8 cellular contexts compared by ENCODE assay signal in the genomic region with DNA sequence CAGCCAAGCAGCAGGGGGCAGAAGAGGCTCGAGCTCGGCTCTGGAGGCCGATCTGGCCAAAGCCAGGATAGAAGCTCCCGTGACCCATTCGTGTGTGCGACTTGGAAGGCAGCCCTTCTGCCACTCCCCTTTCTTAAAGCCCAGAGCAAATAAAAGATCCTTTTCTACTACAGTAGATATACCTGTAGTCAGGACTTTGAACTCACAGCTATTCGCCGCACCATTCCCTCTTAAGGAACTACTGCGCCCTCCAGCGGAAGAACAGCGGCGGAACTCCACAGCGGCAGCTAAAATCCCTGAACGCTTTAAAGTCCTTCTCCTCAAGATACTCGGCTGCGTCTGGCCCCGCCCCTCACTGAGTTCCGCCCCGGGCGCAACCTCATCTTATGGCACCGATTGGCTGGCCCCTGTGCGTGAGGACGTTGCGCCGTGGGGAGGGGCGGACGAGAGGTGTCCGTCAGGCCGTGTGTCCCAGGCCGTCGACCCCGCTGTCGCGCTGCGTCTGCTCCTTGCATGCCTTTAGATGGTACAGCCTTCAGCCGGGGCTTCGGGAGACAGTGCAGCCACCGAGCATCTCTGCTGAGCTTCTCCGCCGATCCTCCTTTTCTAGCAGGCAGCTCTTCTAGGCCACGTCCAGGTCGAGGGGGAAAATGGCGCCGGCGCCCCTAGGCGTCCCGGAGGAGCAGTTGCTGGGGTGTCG. TPM values are rescaled to one million over a fixed set of nuclear protein-coding genes. Genes with fewer than 3 reads are reported as not detected.
A peak's percentile ranks its signal among the peaks of the same experiment; 100 is the strongest.
DNase-seq lines count a peak whose midpoint lies in the region; ATAC-seq, FAIRE-seq and TF ChIP-seq lines count a peak whose summit lies in the region.

A gene with protein sequence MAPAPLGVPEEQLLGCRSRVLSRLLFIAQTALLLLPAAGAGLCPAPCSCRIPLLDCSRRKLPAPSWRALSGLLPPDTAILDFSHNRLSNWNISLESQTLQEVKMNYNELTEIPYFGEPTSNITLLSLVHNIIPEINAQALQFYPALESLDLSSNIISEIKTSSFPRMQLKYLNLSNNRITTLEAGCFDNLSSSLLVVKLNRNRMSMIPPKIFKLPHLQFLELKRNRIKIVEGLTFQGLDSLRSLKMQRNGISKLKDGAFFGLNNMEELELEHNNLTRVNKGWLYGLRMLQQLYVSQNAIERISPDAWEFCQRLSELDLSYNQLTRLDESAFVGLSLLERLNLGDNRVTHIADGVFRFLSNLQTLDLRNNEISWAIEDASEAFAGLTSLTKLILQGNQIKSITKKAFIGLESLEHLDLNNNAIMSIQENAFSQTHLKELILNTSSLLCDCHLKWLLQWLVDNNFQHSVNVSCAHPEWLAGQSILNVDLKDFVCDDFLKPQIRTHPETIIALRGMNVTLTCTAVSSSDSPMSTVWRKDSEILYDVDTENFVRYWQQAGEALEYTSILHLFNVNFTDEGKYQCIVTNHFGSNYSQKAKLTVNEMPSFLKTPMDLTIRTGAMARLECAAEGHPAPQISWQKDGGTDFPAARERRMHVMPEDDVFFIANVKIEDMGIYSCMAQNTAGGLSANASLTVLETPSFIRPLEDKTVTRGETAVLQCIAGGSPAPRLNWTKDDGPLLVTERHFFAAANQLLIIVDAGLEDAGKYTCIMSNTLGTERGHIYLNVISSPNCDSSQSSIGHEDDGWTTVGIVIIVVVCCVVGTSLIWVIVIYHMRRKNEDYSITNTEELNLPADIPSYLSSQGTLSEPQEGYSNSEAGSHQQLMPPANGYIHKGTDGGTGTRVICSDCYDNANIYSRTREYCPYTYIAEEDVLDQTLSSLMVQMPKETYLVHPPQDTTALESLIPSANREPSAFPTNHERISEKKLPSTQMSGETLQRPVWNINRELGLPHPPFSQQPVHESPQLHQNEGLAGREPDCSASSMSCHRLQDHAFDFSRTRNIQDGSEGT (plus strand): TSS at position 442 of the 700 bp plus-strand sequence. CDS start 209 bp downstream, at position 651.

- H3K4me3 Mint-ChIP-seq in type B pancreatic cell, result peak within 1 kb of the TSS; percentile 99

- peak within 1 kb of the TSS; percentile 2 to 79 (median 50) for H3K4me3 ChIP-seq in adrenal gland
- peak within 1 kb of the TSS; percentile 66 to 89 (median 78) for H3K4me3 ChIP-seq in heart left ventricle

- no peaks in the 10 kb centered on the region for H3K9me3 Mint-ChIP-seq in type B pancreatic cell

- peak; percentile 83 for DNase-seq in GM12891 (ENCODE audit: insufficient read length, low spot score)
- peak; percentile 97 for DNase-seq in NCI-H1436 (lab: John Stamatoyannopoulos, UW)
- peak; percentile 96 for DNase-seq in T follicular helper cell (ENCODE audit: low read depth)
- DNase-seq in adrenal gland, result peak; percentile 98 to 100 (median 99)
- DNase-seq in heart left ventricle, result peak; percentile 98 to 99 (median 98)
- DNase-seq in pons (ENCODE audit: low spot score), result peak; percentile 98
- peak; percentile 98 for DNase-seq in type B pancreatic cell (ENCODE audit: extremely low spot score, unreplicated experiment)

- no peaks in the 10 kb centered on the region for H3K27me3 ChIP-seq in adrenal gland
- no peaks in the 10 kb centered on the region for H3K27me3 ChIP-seq in heart left ventricle

- H3K27ac Mint-ChIP-seq in type B pancreatic cell, result peak within 1 kb of the TSS; percentile 98

- H3K9me3 ChIP-seq in adrenal gland (replicated peaks in 1 of 3), result no peaks in the 10 kb centered on the region
- H3K9me3 ChIP-seq in heart left ventricle, result no peaks in the 10 kb centered on the region

- H3K36me3 Mint-ChIP-seq in type B pancreatic cell, result peaks cover 5% of the 10 kb centered on the region

- TF ChIP-seq POLR2A in GM12891 (IDR thresholded peaks at IDR 0.05; ENCODE audit: low read depth, low read length), result peak; percentile 90
- peak; percentile 49 to 83 for TF ChIP-seq POLR2A in adrenal gland (IDR thresholded peaks at IDR 0.05)
- TF ChIP-seq POLR2A in heart left ventricle (IDR thresholded peaks at IDR 0.05), result peak; percentile 71 to 85

- intact Hi-C loops in adrenal gland (cut with DNase I) (no loop called here), heart left ventricle (cut with DNase I) (loop anchor here in 8 of 10 donors (2.0 to 10.0 kb wide), 4 partner anchors 356 to 604 kb away; partner anchors contain the start of gene PPM1J (in 6 of the 8))

- peak; percentile 96 for FAIRE-seq in GM12891 (lab: Jason Lieb, UNC)

- peaks cover 13 to 29% of the 10 kb centered on the region in 2 donors for H3K4me1 ChIP-seq in adrenal gland (replicated peaks in 1 of 2)
- peaks cover 4 to 40% (median 26%) of the 10 kb centered on the region in 12 donors for H3K4me1 ChIP-seq in heart left ventricle

- ATAC-seq in HG02840 (IDR thresholded peaks at IDR 0.05; ENCODE audit: low FRiP score, unreplicated experiment) (peak; percentile 97), heart left ventricle (peak; percentile 99 to 100 (median 100))

- no peaks in the 10 kb centered on the region for H3K27me3 Mint-ChIP-seq in type B pancreatic cell

- H3K27ac ChIP-seq in adrenal gland (peak within 1 kb of the TSS; percentile 83 to 94 (median 85)), heart left ventricle (peak within 1 kb of the TSS; percentile 87 to 96 (median 92))

- TF ChIP-seq CTCF in adrenal gland (IDR thresholded peaks at IDR 0.05) (peak; percentile 77 to 96 (median 84)), heart left ventricle (IDR thresholded peaks at IDR 0.05) (peak; percentile 82 to 96 (median 86)), type B pancreatic cell (conservative IDR thresholded peaks at IDR 0.05) (peak; percentile 95)

- H3K4me1 Mint-ChIP-seq in type B pancreatic cell (ENCODE audit: unreplicated experiment), result peaks cover 26% of the 10 kb centered on the region

- H3K36me3 ChIP-seq in adrenal gland (replicated peaks in 1 of 2) (peaks cover 0 to 6% of the 10 kb centered on the region in 2 donors), heart left ventricle (peaks cover 0 to 15% (median 5%) of the 10 kb centered on the region in 9 donors)

- whole genome bisulfite sequencing in adrenal gland, 4 donors, result 0% methylated on average over 14 to 48 of the region's 48 CpGs
- 0 to 1% (median 0%) methylated on average over 27 to 48 of the region's 48 CpGs for WGBS in heart left ventricle, 4 donors

TF ChIP-seq in GM12891, 5 proteins besides CTCF, POLR2A, EP300 and RAD21:
- TF ChIP-seq SPI1 (IDR thresholded peaks at IDR 0.05; ENCODE audit: low read depth, low read length), result peak; percentile 68
- 0 out of 2 replicates have a peak, but pooled peaks have one; percentile 36 for TF ChIP-seq TAF1 (IDR thresholded peaks at IDR 0.05; ENCODE audit: low read depth, low read length)
- peak; percentile 86 for TF ChIP-seq POLR2AphosphoS5 (IDR thresholded peaks at IDR 0.05; ENCODE audit: low read depth, low read length)
- TF ChIP-seq POU2F2 (IDR thresholded peaks at IDR 0.05; ENCODE audit: low read depth, low read length), result peak; percentile 30; the same call in 1 of the 2 replicates
- TF ChIP-seq PAX5 (IDR thresholded peaks at IDR 0.05; ENCODE audit: insufficient read depth, low read length, severe bottlenecking), result peak; percentile 1
TF ChIP-seq in GM12891: peak in this region for 5.

RNA-seq across cellular contexts. Expression of the gene that starts here (rescaled TPM):
- 1.7 TPM for polyA plus RNA-seq in GM12891 (2012; ENCODE audit: low read depth, missing spikeins)
- total RNA-seq in adrenal gland (100 to 1,000 TPM in 1 of 8 donors, 10 to 100 TPM in 4, 1 to 10 TPM in 3; 7.3 to 117 (median 11.5) TPM), heart left ventricle (10 to 100 TPM in 2 of 9 donors, 1 to 10 TPM in 7; 5.9 to 13.1 (median 8.6) TPM), type B pancreatic cell (ENCODE audit: low replicate concordance) (17.7 and 18.3 TPM in 2 replicates)
- polyA plus RNA-seq in adrenal gland (1 to 10 TPM; 3.5 to 4.9 (median 4.8) TPM), heart left ventricle (1 to 10 TPM; 3.5 to 5.3 TPM)

Comparison
In these comparisons a context has a peak if more than half of its experiments do, and no peak if none do; other contexts are left out.
1. Peak in every context shown above with its lines: DNase-seq, ATAC-seq, H3K4me3 ChIP-seq and H3K27ac ChIP-seq.
2. intact Hi-C loops: an anchor here in heart left ventricle (2.0 to 10.0 kb wide); none called in adrenal gland.